Comparison of ENCODE assay signal across 8 cellular contexts in the genomic region with DNA sequence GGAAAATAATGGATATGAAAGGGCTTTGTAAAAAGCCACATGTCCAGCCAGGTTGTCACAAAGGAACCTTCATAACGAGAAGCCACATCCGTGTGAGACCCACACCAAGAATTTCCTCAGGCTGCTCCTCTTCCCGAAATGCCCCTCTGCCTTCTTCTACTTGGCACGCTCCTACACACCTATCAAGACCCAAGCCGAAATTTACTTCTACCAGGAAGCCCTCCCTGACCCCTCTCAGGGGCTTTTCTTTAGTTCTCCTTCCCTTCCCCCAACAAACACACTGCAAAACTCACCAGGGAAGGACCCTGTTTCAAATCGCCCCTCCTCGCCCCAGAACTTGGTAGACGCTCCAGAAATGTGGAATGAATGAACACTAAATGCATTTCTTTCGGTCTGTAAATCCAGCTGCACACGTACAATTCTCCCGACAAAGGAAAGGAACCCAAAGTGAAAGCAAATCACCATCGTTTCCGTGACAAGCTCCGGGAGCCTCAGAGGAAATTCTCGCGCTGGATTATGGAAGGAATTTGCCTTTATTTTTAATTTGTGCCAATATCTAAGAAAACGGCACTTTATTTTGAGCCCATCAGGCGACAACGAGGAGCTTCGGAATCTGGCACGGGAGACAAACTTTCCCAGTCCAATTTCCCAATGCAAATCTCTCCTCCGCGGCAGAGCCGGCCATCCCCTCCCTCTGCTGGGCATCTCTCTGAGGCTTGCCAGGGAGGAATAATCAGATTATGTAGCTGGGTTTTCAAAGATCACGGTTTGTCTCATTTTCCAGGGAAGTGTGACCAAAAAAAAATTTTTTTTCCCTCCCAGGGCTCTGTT. TPM values are rescaled to one million over a fixed set of nuclear protein-coding genes. Genes with fewer than 3 reads are reported as not detected.
DNase-seq lines count a peak whose midpoint lies in the region; ATAC-seq lines count a peak whose summit lies in the region.

No MANE protein-coding gene starts in this region.

- H3K9me3 Mint-ChIP-seq in activated T-helper 17 cell treated with anti-CD3 and anti-CD28 coated beads, Interleukin-2, amount 50 U/mL, for 72 hours: no peaks in the 10 kb centered on the region

- no peaks in the 10 kb centered on the region for H3K36me3 ChIP-seq in stomach smooth muscle (ENCODE audit: control insufficient read depth in 2 of 2, insufficient read depth in 2 of 2, low read length in 2 of 2)

- peak overlapping the region; percentile 51 to 79 for H3K4me3 ChIP-seq in stomach smooth muscle (ENCODE audit: low read length in 2 of 2)

- peak overlapping the region; percentile 37 for H3K27ac Mint-ChIP-seq in activated T-helper 17 cell treated with anti-CD3 and anti-CD28 coated beads, Interleukin-2, amount 50 U/mL, for 72 hours

- no peaks in the 10 kb centered on the region for H3K36me3 Mint-ChIP-seq in activated T-helper 17 cell treated with anti-CD3 and anti-CD28 coated beads, Interleukin-2, amount 50 U/mL, for 72 hours (ENCODE audit: low read depth)

- ATAC-seq in activated T-helper 17 cell treated with anti-CD3 and anti-CD28 coated beads, Interleukin-2, amount 50 U/mL, for 72 hours (replicated peaks): no peak
- ATAC-seq in HG03039 (IDR thresholded peaks at IDR 0.05; ENCODE audit: unreplicated experiment) (no peak), GM19023 (IDR thresholded peaks at IDR 0.05; ENCODE audit: unreplicated experiment) (no peak)

- DNase-seq in NCI-H82 (lab: John Stamatoyannopoulos, UW): peak; percentile 17
- DNase-seq in NCI-H82 treated with DMSO at 0.1 percent for 48 hours (lab: John Stamatoyannopoulos, UW; ENCODE audit: unreplicated experiment): no peak
- DNase-seq in inferior parietal cortex (ENCODE audit: extremely low spot score): peak; percentile 43
- DNase-seq in A172 (ENCODE audit: low spot score): no peak

- peaks cover 10% of the 10 kb centered on the region for H3K4me1 Mint-ChIP-seq in activated T-helper 17 cell treated with anti-CD3 and anti-CD28 coated beads, Interleukin-2, amount 50 U/mL, for 72 hours

- H3K27me3 ChIP-seq in stomach smooth muscle (ENCODE audit: control insufficient read depth in 1 of 2, insufficient read depth in 2 of 2, low read length in 2 of 2): no peaks in the 10 kb centered on the region

- H3K4me3 Mint-ChIP-seq in activated T-helper 17 cell treated with anti-CD3 and anti-CD28 coated beads, Interleukin-2, amount 50 U/mL, for 72 hours: peak overlapping the region; percentile 70

- H3K9ac ChIP-seq in stomach smooth muscle (ENCODE audit: low read length in 2 of 2): peak overlapping the region; percentile 61 to 71

- peak overlapping the region; percentile 64 for H3K27ac ChIP-seq in stomach smooth muscle (ENCODE audit: low read length)

- no peaks in the 10 kb centered on the region for H3K9me3 ChIP-seq in stomach smooth muscle (ENCODE audit: control insufficient read depth in 2 of 2, low read length in 2 of 2)

- peaks cover 46% of the 10 kb centered on the region for H3K27me3 Mint-ChIP-seq in activated T-helper 17 cell treated with anti-CD3 and anti-CD28 coated beads, Interleukin-2, amount 50 U/mL, for 72 hours

- peaks cover 34% of the 10 kb centered on the region for H3K4me1 ChIP-seq in stomach smooth muscle (ENCODE audit: control insufficient read depth, insufficient read depth, low read length)

RNA-seq across cellular contexts. Expression of gene SHISAL1, which starts 13.2 kb away (rescaled TPM):
- total RNA-seq in activated T-helper 17 cell treated with anti-CD3 and anti-CD28 coated beads, Interleukin-2, amount 50 U/mL, for 72 hours: not detected
- 2.6 and 3.1 TPM in 2 replicates for total RNA-seq in A172 (2014; rRNA removed; shearing (Covaris generic))

Comparison
In these comparisons a context has a peak if more than half of its experiments do, and no peak if none do; other contexts are left out.
1. DNase-seq: peak in NCI-H82 (single experiment) and inferior parietal cortex (single experiment); none in NCI-H82 treated with DMSO at 0.1 percent for 48 hours (single experiment) and A172 (single experiment).